In the genomic region with DNA sequence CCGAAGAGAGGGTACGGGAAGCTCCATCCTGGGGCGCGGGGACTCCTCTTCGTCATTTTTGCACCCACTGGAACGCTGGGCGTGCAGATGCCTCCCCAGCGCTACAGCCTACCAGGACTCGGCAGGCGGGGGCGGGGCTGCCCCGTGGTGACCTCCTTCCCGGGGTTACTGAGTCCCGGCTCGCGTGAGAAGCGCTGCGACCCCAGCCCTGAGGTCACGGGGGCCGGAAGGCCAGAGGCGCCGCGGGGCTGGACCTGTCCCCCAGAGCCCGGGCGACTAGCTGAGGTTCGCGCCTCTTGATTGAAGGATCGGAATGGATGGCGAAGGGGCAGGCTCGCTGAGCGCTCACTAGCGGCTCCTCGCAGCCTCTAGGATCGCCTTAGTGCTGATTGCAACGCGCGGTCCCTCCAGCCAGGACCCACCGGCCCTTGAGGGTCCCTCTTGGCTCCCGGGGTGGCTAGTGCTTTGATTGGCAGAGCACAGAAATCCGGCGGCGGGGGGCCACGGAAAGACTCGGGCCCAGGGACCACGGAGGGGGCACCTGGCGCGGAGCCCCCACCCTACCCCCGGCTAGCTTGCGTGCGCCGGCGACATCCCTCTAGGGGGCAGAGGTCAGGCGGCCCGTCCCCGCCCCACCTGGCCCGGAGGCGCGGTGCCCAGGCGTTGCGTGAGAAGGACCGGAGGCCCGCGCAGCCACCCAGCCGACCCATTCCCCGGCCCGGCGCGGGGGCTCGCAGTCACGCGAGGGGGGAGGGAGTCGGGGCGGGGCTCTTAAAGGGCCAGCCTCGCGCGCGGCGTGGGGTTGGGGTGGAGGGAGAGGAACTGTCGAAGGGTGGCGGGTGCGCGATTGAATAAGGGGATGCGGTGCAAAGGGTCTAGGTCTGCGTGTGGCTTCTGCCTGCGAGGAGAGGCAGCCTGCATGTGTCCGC, we compare ENCODE assay signal across 1 cellular context.
TF ChIP-seq lines count a peak whose summit lies in the region.

No MANE protein-coding gene starts in this region.

TF ChIP-seq in HepG2, 621 proteins besides CTCF, POLR2A, EP300 and RAD21 (continued from another document and continues in another):
- TF ChIP-seq GRHL1 (CRISPR knock-in tag; conservative IDR thresholded peaks at IDR 0.05) (no peak), ZNF468 (CRISPR knock-in tag; IDR thresholded peaks at IDR 0.05) (no peak), JDP2 (CRISPR knock-in tag; IDR thresholded peaks at IDR 0.05; ENCODE audit: borderline replicate concordance) (no peak), ZNF207 (IDR thresholded peaks at IDR 0.05; ENCODE audit: borderline replicate concordance) (no peak), TBX2 (CRISPR knock-in tag; IDR thresholded peaks at IDR 0.05; ENCODE audit: borderline replicate concordance) (peak; percentile 33; the same call in 1 of the 2 replicates), PITX1 (CRISPR knock-in tag; IDR thresholded peaks at IDR 0.05) (peak; percentile 72; the same call in 1 of the 2 replicates), HMGXB4 (CRISPR knock-in tag; IDR thresholded peaks at IDR 0.05; ENCODE audit: borderline replicate concordance in 1 of 2, low read depth in 1 of 2) (peak in 1 of 2 experiments; percentile 40; a peak in 1 of 4 replicates), HNF4G (IDR thresholded peaks at IDR 0.05; ENCODE audit: borderline replicate concordance, low read depth, low read length) (peak; percentile 52; the same call in 1 of the 2 replicates), HNF4G (CRISPR knock-in tag; IDR thresholded peaks at IDR 0.05; ENCODE audit: borderline replicate concordance, low read depth) (peak; percentile 64; the same call in 1 of the 2 replicates), REPIN1 (CRISPR knock-in tag; IDR thresholded peaks at IDR 0.05; ENCODE audit: borderline replicate concordance, low read depth) (peak; percentile 24; the same call in 1 of the 2 replicates), MATR3 (CRISPR knock-in tag; IDR thresholded peaks at IDR 0.05) (no peak), TAF1 (CRISPR knock-in tag; IDR thresholded peaks at IDR 0.05) (peak; percentile 18), ZBTB43 (CRISPR knock-in tag; conservative IDR thresholded peaks at IDR 0.05) (no peak), HES4 (CRISPR knock-in tag; IDR thresholded peaks at IDR 0.05; ENCODE audit: borderline replicate concordance) (no peak), LCORL (IDR thresholded peaks at IDR 0.05) (no peak), LCORL (CRISPR knock-in tag; IDR thresholded peaks at IDR 0.05) (peak; percentile 73; the same call in 1 of the 2 replicates), ZNF329 (CRISPR knock-in tag; IDR thresholded peaks at IDR 0.05; ENCODE audit: low read depth) (no peak), ZNF772 (CRISPR knock-in tag; IDR thresholded peaks at IDR 0.05) (no peak), ZNF670 (CRISPR knock-in tag; IDR thresholded peaks at IDR 0.05; ENCODE audit: borderline replicate concordance) (peak; percentile 91), MAF1 (CRISPR knock-in tag; IDR thresholded peaks at IDR 0.05; ENCODE audit: borderline replicate concordance) (no peak), ZNF580 (CRISPR knock-in tag; IDR thresholded peaks at IDR 0.05; ENCODE audit: borderline replicate concordance, low read depth) (no peak), ZNF280D (CRISPR knock-in tag; IDR thresholded peaks at IDR 0.05) (no peak), ZFP62 (CRISPR knock-in tag; IDR thresholded peaks at IDR 0.05) (no peak), ZNF547 (CRISPR knock-in tag; IDR thresholded peaks at IDR 0.05) (0 out of 2 replicates have a peak, but pooled peaks have one; percentile 37), CEBPG (CRISPR knock-in tag; IDR thresholded peaks at IDR 0.05) (no peak), CAMTA2 (CRISPR knock-in tag; IDR thresholded peaks at IDR 0.05; ENCODE audit: borderline replicate concordance) (peak; percentile 25; the same call in 1 of the 2 replicates), GTF2F1 (IDR thresholded peaks at IDR 0.05; ENCODE audit: low read length) (no peak), SP5 (CRISPR knock-in tag; IDR thresholded peaks at IDR 0.05; ENCODE audit: borderline replicate concordance, low read depth) (peak; percentile 88), THAP11 (CRISPR knock-in tag; IDR thresholded peaks at IDR 0.05) (0 out of 2 replicates have a peak, but pooled peaks have one; percentile 29), NFKB2 (CRISPR knock-in tag; IDR thresholded peaks at IDR 0.05; ENCODE audit: borderline replicate concordance) (no peak), ZNF124 (CRISPR knock-in tag; IDR thresholded peaks at IDR 0.05) (no peak), ZNF781 (CRISPR knock-in tag; IDR thresholded peaks at IDR 0.05; ENCODE audit: borderline replicate concordance, not compliant biosample characterization) (no peak), RXRB (CRISPR knock-in tag; IDR thresholded peaks at IDR 0.05; ENCODE audit: borderline replicate concordance) (peak; percentile 95), CEBPB (IDR thresholded peaks at IDR 0.05; ENCODE audit: borderline replicate concordance, low read depth, low read length) (no peak), ZFYVE20 (CRISPR knock-in tag; IDR thresholded peaks at IDR 0.05; ENCODE audit: borderline replicate concordance, low read depth) (no peak), ZNF879 (CRISPR knock-in tag; IDR thresholded peaks at IDR 0.05) (0 out of 2 replicates have a peak, but pooled peaks have one; percentile 20), MAZ (IDR thresholded peaks at IDR 0.05; ENCODE audit: borderline replicate concordance, low read depth, low read length) (0 out of 2 replicates have a peak, but pooled peaks have one; percentile 33), MAZ (CRISPR knock-in tag; IDR thresholded peaks at IDR 0.05; ENCODE audit: low read depth) (peak; percentile 41; the same call in 1 of the 2 replicates), PAX8 (CRISPR knock-in tag; IDR thresholded peaks at IDR 0.05; ENCODE audit: borderline replicate concordance) (no peak), ARID4A (CRISPR knock-in tag; IDR thresholded peaks at IDR 0.05; ENCODE audit: borderline replicate concordance) (peak; percentile 61; the same call in 1 of the 2 replicates), MXI1 (IDR thresholded peaks at IDR 0.05; ENCODE audit: borderline replicate concordance, low read depth, low read length) (peak; percentile 35; the same call in 1 of the 3 replicates), REL (CRISPR knock-in tag; conservative IDR thresholded peaks at IDR 0.05) (0 out of 2 replicates have a peak, but pooled peaks have one; percentile 38), POLR2G (IDR thresholded peaks at IDR 0.05; ENCODE audit: low read depth, low read length) (no peak), MIER2 (CRISPR knock-in tag; IDR thresholded peaks at IDR 0.05) (no peak), ELF3 (CRISPR knock-in tag; IDR thresholded peaks at IDR 0.05) (peak; percentile 8; the same call in 1 of the 2 replicates)
- TF ChIP-seq, protein P1, sequence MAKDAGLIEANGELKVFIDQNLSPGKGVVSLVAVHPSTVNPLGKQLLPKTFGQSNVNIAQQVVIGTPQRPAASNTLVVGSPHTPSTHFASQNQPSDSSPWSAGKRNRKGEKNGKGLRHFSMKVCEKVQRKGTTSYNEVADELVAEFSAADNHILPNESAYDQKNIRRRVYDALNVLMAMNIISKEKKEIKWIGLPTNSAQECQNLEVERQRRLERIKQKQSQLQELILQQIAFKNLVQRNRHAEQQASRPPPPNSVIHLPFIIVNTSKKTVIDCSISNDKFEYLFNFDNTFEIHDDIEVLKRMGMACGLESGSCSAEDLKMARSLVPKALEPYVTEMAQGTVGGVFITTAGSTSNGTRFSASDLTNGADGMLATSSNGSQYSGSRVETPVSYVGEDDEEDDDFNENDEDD (CRISPR knock-in tag; IDR thresholded peaks at IDR 0.05; ENCODE audit: borderline replicate concordance), result peak; percentile 36; the same call in 1 of the 2 replicates
- TF ChIP-seq, protein P2, sequence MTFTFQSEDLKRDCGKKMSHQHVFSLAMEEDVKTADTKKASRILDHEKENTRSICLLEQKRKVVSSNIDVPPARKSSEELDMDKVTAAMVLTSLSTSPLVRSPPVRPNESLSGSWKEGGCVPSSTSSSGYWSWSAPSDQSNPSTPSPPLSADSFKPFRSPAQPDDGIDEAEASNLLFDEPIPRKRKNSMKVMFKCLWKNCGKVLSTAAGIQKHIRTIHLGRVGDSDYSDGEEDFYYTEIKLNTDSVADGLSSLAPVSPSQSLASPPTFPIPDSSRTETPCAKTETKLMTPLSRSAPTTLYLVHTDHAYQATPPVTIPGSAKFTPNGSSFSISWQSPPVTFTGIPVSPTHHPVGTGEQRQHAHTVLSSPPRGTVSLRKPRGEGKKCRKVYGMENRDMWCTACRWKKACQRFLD (CRISPR knock-in tag; IDR thresholded peaks at IDR 0.05; ENCODE audit: borderline replicate concordance), result no peak
